Comparison of ENCODE assay signal across 8 cellular contexts in the genomic region with DNA sequence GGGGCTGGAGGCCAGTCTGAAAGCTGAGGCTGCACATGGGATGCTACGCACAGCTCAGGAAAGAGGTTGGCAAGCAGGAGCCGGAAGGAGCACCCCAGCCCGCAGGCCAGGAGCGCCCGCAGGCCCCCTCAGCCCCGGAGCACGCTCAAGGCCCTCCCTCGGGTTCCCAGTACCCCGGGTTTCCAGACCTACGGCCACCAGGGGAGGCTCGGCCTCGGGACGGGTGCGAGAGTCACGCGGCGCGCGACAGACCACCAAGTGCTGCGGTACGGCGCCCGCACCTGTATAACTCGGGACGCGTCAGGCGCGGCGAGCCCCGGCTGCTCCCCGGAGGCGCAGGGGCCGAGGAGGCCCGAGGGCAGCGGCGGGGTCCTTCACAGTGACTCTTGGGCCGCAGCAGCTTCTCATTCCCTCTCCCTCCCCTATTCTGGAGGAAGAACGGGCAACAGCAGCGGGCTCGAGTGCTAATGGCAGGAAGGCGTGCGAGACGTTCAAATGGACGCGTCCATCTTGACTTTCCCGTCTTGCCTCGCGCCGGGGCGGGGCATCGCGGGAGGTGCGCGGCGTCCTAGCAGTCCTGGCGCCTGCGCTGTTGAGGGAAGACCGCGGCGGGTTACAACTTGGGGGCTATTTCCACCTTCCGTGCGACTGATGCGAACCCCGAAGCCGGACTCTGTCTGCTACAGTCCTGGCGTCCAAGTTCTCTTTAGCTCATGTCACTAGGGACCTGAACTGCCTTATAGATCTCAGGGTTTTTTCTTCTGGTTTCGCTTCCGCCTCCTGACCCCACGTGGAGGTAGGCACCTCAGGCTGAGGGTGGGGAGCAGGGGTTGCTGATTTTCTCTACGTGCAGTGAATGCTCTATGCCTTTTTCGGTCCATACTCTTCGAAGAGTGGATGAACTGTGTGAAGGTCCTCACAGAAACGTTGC.
DNase-seq lines count a peak whose midpoint lies in the region; ATAC-seq and TF ChIP-seq lines count a peak whose summit lies in the region.

A gene with protein sequence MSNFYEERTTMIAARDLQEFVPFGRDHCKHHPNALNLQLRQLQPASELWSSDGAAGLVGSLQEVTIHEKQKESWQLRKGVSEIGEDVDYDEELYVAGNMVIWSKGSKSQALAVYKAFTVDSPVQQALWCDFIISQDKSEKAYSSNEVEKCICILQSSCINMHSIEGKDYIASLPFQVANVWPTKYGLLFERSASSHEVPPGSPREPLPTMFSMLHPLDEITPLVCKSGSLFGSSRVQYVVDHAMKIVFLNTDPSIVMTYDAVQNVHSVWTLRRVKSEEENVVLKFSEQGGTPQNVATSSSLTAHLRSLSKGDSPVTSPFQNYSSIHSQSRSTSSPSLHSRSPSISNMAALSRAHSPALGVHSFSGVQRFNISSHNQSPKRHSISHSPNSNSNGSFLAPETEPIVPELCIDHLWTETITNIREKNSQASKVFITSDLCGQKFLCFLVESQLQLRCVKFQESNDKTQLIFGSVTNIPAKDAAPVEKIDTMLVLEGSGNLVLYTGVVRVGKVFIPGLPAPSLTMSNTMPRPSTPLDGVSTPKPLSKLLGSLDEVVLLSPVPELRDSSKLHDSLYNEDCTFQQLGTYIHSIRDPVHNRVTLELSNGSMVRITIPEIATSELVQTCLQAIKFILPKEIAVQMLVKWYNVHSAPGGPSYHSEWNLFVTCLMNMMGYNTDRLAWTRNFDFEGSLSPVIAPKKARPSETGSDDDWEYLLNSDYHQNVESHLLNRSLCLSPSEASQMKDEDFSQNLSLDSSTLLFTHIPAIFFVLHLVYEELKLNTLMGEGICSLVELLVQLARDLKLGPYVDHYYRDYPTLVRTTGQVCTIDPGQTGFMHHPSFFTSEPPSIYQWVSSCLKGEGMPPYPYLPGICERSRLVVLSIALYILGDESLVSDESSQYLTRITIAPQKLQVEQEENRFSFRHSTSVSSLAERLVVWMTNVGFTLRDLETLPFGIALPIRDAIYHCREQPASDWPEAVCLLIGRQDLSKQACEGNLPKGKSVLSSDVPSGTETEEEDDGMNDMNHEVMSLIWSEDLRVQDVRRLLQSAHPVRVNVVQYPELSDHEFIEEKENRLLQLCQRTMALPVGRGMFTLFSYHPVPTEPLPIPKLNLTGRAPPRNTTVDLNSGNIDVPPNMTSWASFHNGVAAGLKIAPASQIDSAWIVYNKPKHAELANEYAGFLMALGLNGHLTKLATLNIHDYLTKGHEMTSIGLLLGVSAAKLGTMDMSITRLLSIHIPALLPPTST (N-terminal part only) (minus strand): TSS at position 533 of the 931 bp plus-strand sequence. CDS start 3,368 bp downstream, outside the sequence.

- ATAC-seq in GM19025 (IDR thresholded peaks at IDR 0.05; ENCODE audit: low read depth, unreplicated experiment), result peak; percentile 87
- peak; percentile 86 for ATAC-seq in HG03196 (IDR thresholded peaks at IDR 0.05; ENCODE audit: unreplicated experiment)

- peak within 1 kb of the TSS; percentile 68 for H3K27ac ChIP-seq in layer of hippocampus (ENCODE audit: low read depth, low read length)

- H3K27me3 ChIP-seq in layer of hippocampus (ENCODE audit: control insufficient read depth, insufficient read depth, low read length), result no peaks in the 10 kb centered on the region

- no peak for TF ChIP-seq CTCF in choroid plexus epithelial cell (conservative IDR thresholded peaks at IDR 0.05; ENCODE audit: low read depth, low read length)

- peak; percentile 79 for DNase-seq in AML-193 (lab: John Stamatoyannopoulos, UW)
- peak; percentile 62 for DNase-seq in NCI-H446 treated with DMSO at 0.1 percent for 48 hours (lab: John Stamatoyannopoulos, UW)
- DNase-seq in activated CD4-positive, alpha-beta T cell treated with anti-CD3 and anti-CD28 coated beads for 24 hours (ENCODE audit: low read depth in 2 of 2), result peak; percentile 78
- peak; percentile 83 for DNase-seq in choroid plexus epithelial cell (ENCODE audit: low read depth)
- peak; percentile 65 to 82 (median 76) for DNase-seq in stimulated activated CD4-positive, alpha-beta T cell treated with anti-CD3 and anti-CD28 coated beads, Interleukin-1b, Interleukin-23, amount 100 ng/mL, for 24 hours (ENCODE audit: low read depth in 4 of 4, low spot score in 1 of 4)

- peak within 1 kb of the TSS; percentile 97 for H3K4me3 ChIP-seq in choroid plexus epithelial cell (ENCODE audit: low read depth, low read length)

Comparison
In these comparisons a context has a peak if more than half of its experiments do, and no peak if none do; other contexts are left out.
1. Peak in every context shown above with its lines: DNase-seq, ATAC-seq, H3K4me3 ChIP-seq and H3K27ac ChIP-seq.